ENCODE assay signal across 1 cellular context in genomic region chr22:41831828-41832552, GRCh38.
TF ChIP-seq lines count a peak whose summit lies in the region.

No MANE protein-coding gene starts in this region.

TF ChIP-seq in HepG2, 621 proteins besides CTCF, POLR2A, EP300 and RAD21 (continued from another document and continues in another):
- TF ChIP-seq ZHX2 (IDR thresholded peaks at IDR 0.05; ENCODE audit: low read depth): no peak
- no peak for TF ChIP-seq ZHX2 (CRISPR knock-in tag; IDR thresholded peaks at IDR 0.05; ENCODE audit: borderline replicate concordance)
- no peak for TF ChIP-seq ZSCAN9 (CRISPR knock-in tag; IDR thresholded peaks at IDR 0.05; ENCODE audit: borderline replicate concordance)
- no peak for TF ChIP-seq GRHL1 (CRISPR knock-in tag; conservative IDR thresholded peaks at IDR 0.05)
- no peak for TF ChIP-seq ARNT (IDR thresholded peaks at IDR 0.05)
- TF ChIP-seq ZSCAN22 (CRISPR knock-in tag; IDR thresholded peaks at IDR 0.05): no peak
- TF ChIP-seq AGO2 (optimal IDR thresholded peaks at IDR 0.05; ENCODE audit: low read depth, low read length): peak; percentile 78
- TF ChIP-seq HOXA7 (CRISPR knock-in tag; IDR thresholded peaks at IDR 0.05): no peak
- no peak for TF ChIP-seq ELF4 (CRISPR knock-in tag; IDR thresholded peaks at IDR 0.05; ENCODE audit: borderline replicate concordance)
- no peak for TF ChIP-seq CENPT (CRISPR knock-in tag; IDR thresholded peaks at IDR 0.05; ENCODE audit: low read depth)
- TF ChIP-seq SIX4 (CRISPR knock-in tag; IDR thresholded peaks at IDR 0.05): no peak
- TF ChIP-seq CREBL2 (CRISPR knock-in tag; IDR thresholded peaks at IDR 0.05; ENCODE audit: borderline replicate concordance): no peak
- no peak for TF ChIP-seq ZKSCAN5 (CRISPR knock-in tag; IDR thresholded peaks at IDR 0.05)
- TF ChIP-seq, protein P1, sequence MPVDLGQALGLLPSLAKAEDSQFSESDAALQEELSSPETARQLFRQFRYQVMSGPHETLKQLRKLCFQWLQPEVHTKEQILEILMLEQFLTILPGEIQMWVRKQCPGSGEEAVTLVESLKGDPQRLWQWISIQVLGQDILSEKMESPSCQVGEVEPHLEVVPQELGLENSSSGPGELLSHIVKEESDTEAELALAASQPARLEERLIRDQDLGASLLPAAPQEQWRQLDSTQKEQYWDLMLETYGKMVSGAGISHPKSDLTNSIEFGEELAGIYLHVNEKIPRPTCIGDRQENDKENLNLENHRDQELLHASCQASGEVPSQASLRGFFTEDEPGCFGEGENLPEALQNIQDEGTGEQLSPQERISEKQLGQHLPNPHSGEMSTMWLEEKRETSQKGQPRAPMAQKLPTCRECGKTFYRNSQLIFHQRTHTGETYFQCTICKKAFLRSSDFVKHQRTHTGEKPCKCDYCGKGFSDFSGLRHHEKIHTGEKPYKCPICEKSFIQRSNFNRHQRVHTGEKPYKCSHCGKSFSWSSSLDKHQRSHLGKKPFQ (CRISPR knock-in tag; IDR thresholded peaks at IDR 0.05; ENCODE audit: insufficient replicate concordance): no peak
- TF ChIP-seq NFYC (CRISPR knock-in tag; IDR thresholded peaks at IDR 0.05): no peak
- TF ChIP-seq ZC3H4 (CRISPR knock-in tag; IDR thresholded peaks at IDR 0.05; ENCODE audit: borderline replicate concordance): peak; percentile 53; the same call in 1 of the 2 replicates
- no peak for TF ChIP-seq FOXP1 (IDR thresholded peaks at IDR 0.05)
- no peak for TF ChIP-seq FOXP1 (CRISPR knock-in tag; IDR thresholded peaks at IDR 0.05)
- TF ChIP-seq ELF3 (CRISPR knock-in tag; IDR thresholded peaks at IDR 0.05): no peak
- no peak for TF ChIP-seq ZNF768 (CRISPR knock-in tag; IDR thresholded peaks at IDR 0.05)
- no peak for TF ChIP-seq ZNF530 (CRISPR knock-in tag; IDR thresholded peaks at IDR 0.05; ENCODE audit: low read depth)
- TF ChIP-seq ZMYM3 (CRISPR knock-in tag; IDR thresholded peaks at IDR 0.05): peak; percentile 96
- no peak for TF ChIP-seq ZFP36 (IDR thresholded peaks at IDR 0.05; ENCODE audit: borderline replicate concordance, low read depth, low read length, partially characterized antibody)
- no peak for TF ChIP-seq KLF13 (CRISPR knock-in tag; IDR thresholded peaks at IDR 0.05)
- TF ChIP-seq SYNCRIP (IDR thresholded peaks at IDR 0.05; ENCODE audit: insufficient read depth, low read depth, low read length): no peak
- no peak for TF ChIP-seq THAP11 (CRISPR knock-in tag; IDR thresholded peaks at IDR 0.05)
- TF ChIP-seq XBP1 (CRISPR knock-in tag; IDR thresholded peaks at IDR 0.05): no peak
- TF ChIP-seq ZNF557 (CRISPR knock-in tag; IDR thresholded peaks at IDR 0.05): no peak
- no peak; the same call in 1 of the 2 replicates for TF ChIP-seq IKZF5 (CRISPR knock-in tag; IDR thresholded peaks at IDR 0.05)
- TF ChIP-seq, protein P2, sequence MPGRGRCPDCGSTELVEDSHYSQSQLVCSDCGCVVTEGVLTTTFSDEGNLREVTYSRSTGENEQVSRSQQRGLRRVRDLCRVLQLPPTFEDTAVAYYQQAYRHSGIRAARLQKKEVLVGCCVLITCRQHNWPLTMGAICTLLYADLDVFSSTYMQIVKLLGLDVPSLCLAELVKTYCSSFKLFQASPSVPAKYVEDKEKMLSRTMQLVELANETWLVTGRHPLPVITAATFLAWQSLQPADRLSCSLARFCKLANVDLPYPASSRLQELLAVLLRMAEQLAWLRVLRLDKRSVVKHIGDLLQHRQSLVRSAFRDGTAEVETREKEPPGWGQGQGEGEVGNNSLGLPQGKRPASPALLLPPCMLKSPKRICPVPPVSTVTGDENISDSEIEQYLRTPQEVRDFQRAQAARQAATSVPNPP (CRISPR knock-in tag; IDR thresholded peaks at IDR 0.05): no peak
- TF ChIP-seq TRIM24 (CRISPR knock-in tag; IDR thresholded peaks at IDR 0.05): no peak
- no peak for TF ChIP-seq NFATC3 (CRISPR knock-in tag; IDR thresholded peaks at IDR 0.05)
- no peak for TF ChIP-seq ZNF788 (CRISPR knock-in tag; IDR thresholded peaks at IDR 0.05; ENCODE audit: borderline replicate concordance)
- no peak for TF ChIP-seq ZNF503 (CRISPR knock-in tag; IDR thresholded peaks at IDR 0.05)
- no peak for TF ChIP-seq ZNF878 (CRISPR knock-in tag; IDR thresholded peaks at IDR 0.05)
- TF ChIP-seq ZBTB42 (CRISPR knock-in tag; IDR thresholded peaks at IDR 0.05): 0 out of 2 replicates have a peak, but pooled peaks have one; percentile 64
- TF ChIP-seq, protein P3, sequence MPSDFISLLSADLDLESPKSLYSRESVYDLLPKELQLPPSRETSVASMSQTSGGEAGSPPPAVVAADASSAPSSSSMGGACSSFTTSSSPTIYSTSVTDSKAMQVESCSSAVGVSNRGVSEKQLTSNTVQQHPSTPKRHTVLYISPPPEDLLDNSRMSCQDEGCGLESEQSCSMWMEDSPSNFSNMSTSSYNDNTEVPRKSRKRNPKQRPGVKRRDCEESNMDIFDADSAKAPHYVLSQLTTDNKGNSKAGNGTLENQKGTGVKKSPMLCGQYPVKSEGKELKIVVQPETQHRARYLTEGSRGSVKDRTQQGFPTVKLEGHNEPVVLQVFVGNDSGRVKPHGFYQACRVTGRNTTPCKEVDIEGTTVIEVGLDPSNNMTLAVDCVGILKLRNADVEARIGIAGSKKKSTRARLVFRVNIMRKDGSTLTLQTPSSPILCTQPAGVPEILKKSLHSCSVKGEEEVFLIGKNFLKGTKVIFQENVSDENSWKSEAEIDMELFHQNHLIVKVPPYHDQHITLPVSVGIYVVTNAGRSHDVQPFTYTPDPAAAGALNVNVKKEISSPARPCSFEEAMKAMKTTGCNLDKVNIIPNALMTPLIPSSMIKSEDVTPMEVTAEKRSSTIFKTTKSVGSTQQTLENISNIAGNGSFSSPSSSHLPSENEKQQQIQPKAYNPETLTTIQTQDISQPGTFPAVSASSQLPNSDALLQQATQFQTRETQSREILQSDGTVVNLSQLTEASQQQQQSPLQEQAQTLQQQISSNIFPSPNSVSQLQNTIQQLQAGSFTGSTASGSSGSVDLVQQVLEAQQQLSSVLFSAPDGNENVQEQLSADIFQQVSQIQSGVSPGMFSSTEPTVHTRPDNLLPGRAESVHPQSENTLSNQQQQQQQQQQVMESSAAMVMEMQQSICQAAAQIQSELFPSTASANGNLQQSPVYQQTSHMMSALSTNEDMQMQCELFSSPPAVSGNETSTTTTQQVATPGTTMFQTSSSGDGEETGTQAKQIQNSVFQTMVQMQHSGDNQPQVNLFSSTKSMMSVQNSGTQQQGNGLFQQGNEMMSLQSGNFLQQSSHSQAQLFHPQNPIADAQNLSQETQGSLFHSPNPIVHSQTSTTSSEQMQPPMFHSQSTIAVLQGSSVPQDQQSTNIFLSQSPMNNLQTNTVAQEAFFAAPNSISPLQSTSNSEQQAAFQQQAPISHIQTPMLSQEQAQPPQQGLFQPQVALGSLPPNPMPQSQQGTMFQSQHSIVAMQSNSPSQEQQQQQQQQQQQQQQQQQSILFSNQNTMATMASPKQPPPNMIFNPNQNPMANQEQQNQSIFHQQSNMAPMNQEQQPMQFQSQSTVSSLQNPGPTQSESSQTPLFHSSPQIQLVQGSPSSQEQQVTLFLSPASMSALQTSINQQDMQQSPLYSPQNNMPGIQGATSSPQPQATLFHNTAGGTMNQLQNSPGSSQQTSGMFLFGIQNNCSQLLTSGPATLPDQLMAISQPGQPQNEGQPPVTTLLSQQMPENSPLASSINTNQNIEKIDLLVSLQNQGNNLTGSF (CRISPR knock-in tag; IDR thresholded peaks at IDR 0.05): peak; percentile 32; the same call in 1 of the 2 replicates
- TF ChIP-seq ZNF552 (CRISPR knock-in tag; IDR thresholded peaks at IDR 0.05; ENCODE audit: borderline replicate concordance): no peak
- TF ChIP-seq SSRP1 (CRISPR knock-in tag; IDR thresholded peaks at IDR 0.05): no peak
- no peak for TF ChIP-seq HMG20A (CRISPR knock-in tag; IDR thresholded peaks at IDR 0.05; ENCODE audit: borderline replicate concordance)
- no peak for TF ChIP-seq ZNF598 (CRISPR knock-in tag; IDR thresholded peaks at IDR 0.05; ENCODE audit: borderline replicate concordance)
- TF ChIP-seq NR2F6 (IDR thresholded peaks at IDR 0.05): no peak; the same call in 1 of the 2 replicates
- no peak for TF ChIP-seq NR2F6 (CRISPR knock-in tag; IDR thresholded peaks at IDR 0.05)
- no peak for TF ChIP-seq ZNF484 (CRISPR knock-in tag; IDR thresholded peaks at IDR 0.05; ENCODE audit: borderline replicate concordance, low read depth)
- TF ChIP-seq ADNP (CRISPR knock-in tag; IDR thresholded peaks at IDR 0.05): peak; percentile 88
- no peak for TF ChIP-seq WIZ (CRISPR knock-in tag; IDR thresholded peaks at IDR 0.05)
